In the genomic region with DNA sequence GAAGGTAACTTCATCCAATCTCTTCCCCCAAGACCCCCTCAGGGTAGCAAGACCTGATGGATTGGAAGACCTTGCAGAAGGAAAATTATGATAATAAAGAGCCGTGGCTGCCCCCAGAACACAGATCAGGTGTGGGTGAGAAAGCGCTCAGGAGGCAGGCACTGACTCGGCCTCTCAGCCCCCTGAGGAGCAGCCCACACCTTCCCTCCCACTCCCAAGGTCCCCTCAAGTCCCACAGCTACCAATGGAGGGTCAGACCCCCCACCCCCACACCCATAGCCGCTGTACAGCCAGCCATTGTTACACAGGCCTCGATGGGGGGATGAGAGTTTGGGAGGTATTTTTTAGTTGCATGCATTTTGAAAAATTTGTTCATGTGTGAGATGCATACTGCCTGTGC, we compare ENCODE assay signal across 6 cellular contexts.
"Had no signal": no experiment of that assay in that cellular context is flagged by ENCODE, and none has a peak within 500 bp of the region (broad histone marks: within the 10 kb centered on the region; RNA-seq: fewer than 3 reads in every experiment).

No MANE protein-coding gene starts in this region.

- ATAC-seq: HCT116, K562 had no signal

- DNase-seq: GM23248, GOT3, H7, IMR-90 had no signal
